In genomic region chr3:142724682-142725351, GRCh38 we compare ENCODE assay signal across 8 cellular contexts. TPM values are rescaled to one million over a fixed set of nuclear protein-coding genes. Genes with fewer than 3 reads are reported as not detected.
DNase-seq lines count a peak whose midpoint lies in the region; ATAC-seq, FAIRE-seq and TF ChIP-seq lines count a peak whose summit lies in the region.

No MANE protein-coding gene starts in this region.

- DNase-seq in AG08396 (ENCODE audit: low spot score) (peak; percentile 34), RWPE2 (ENCODE audit: low spot score) (peak; percentile 57), bronchial epithelial cell (ENCODE audit: low read depth) (peak; percentile 23), iPS-NIHi7 (ENCODE audit: extremely low spot score) (peak; percentile 64), skeletal muscle cell (ENCODE audit: low read depth) (no peak), cortex of kidney (lab: John Stamatoyannopoulos, UW) (no peak)

- no peaks in the 10 kb centered on the region for H3K27me3 ChIP-seq in RWPE2 (ENCODE audit: insufficient read depth, poor library complexity, severe bottlenecking)
- H3K27me3 ChIP-seq in bronchial epithelial cell (ENCODE audit: control insufficient read depth, insufficient read depth, low read length), result no peaks in the 10 kb centered on the region

- H3K4me3 ChIP-seq in RWPE2 (ENCODE audit: severe bottlenecking) (peak overlapping the region; percentile 100), bronchial epithelial cell (ENCODE audit: low read depth, low read length) (peak overlapping the region; percentile 76), skeletal muscle cell (ENCODE audit: low read depth, low read length) (peak overlapping the region; percentile 74)

- H3K4me1 ChIP-seq in RWPE2 (ENCODE audit: insufficient read depth, poor library complexity, severe bottlenecking), result peaks cover 13% of the 10 kb centered on the region

- TF ChIP-seq CTCF in RWPE2 (IDR thresholded peaks at IDR 0.05; ENCODE audit: poor library complexity, severe bottlenecking) (peak; percentile 28), bronchial epithelial cell (IDR thresholded peaks at IDR 0.05; ENCODE audit: insufficient read depth, low read length, severe bottlenecking) (no peak)

- H3K9me3 ChIP-seq in RWPE2 (ENCODE audit: severe bottlenecking), result peaks cover 2% of the 10 kb centered on the region

- H3K36me3 ChIP-seq in RWPE2 (ENCODE audit: low read depth), result no peaks in the 10 kb centered on the region
- no peaks in the 10 kb centered on the region for H3K36me3 ChIP-seq in bronchial epithelial cell (ENCODE audit: control insufficient read depth, insufficient read depth, low read length)

- peak overlapping the region; percentile 37 for H3K27ac ChIP-seq in RWPE2 (ENCODE audit: poor library complexity, severe bottlenecking)

- ATAC-seq in GM18909 (IDR thresholded peaks at IDR 0.05; ENCODE audit: poor library complexity, unreplicated experiment) (peak; percentile 17), HG03439 (IDR thresholded peaks at IDR 0.05; ENCODE audit: unreplicated experiment) (peak; percentile 23), RWPE2 (ENCODE audit: low read depth) (peak; percentile 69)

- FAIRE-seq in bronchial epithelial cell (lab: Jason Lieb, UNC), result no peak

RNA-seq across cellular contexts. Expression of gene TRPC1, which starts 1.0 kb away (rescaled TPM):
- total RNA-seq in bronchial epithelial cell, result 3.9 and 8.8 TPM in 2 replicates

Comparison
In these comparisons a context has a peak if more than half of its experiments do, and no peak if none do; other contexts are left out.
1. DNase-seq: peak in AG08396 (single experiment), RWPE2 (single experiment), bronchial epithelial cell (single experiment) and iPS-NIHi7 (single experiment); none in skeletal muscle cell (single experiment) and cortex of kidney (single experiment).
2. ATAC-seq: peak in every context shown above with its lines; median percentile 69 in RWPE2; 23 in HG03439; 17 in GM18909.
3. Peak in every context shown above with its lines, with median percentiles within 50 percentile points of each other: H3K4me3 ChIP-seq.